ENCODE assay signal across 14 cellular contexts in genomic region chr4:75644095-75644494, GRCh38. TPM values are rescaled to one million over a fixed set of nuclear protein-coding genes. Genes with fewer than 3 reads are reported as not detected.
DNase-seq lines count a peak whose midpoint lies in the region; ATAC-seq and TF ChIP-seq lines count a peak whose summit lies in the region.
"Had no signal": no experiment of that assay in that cellular context is flagged by ENCODE, and none has a peak within 500 bp of the region (broad histone marks: within the 10 kb centered on the region; RNA-seq: fewer than 3 reads in every experiment).

No MANE protein-coding gene starts in this region.

- H4K20me1 ChIP-seq in MM.1S (ENCODE audit: insufficient read depth, low read length): 0 out of 2 replicates have a peak, but pooled peaks cover 4% of the 10 kb centered on the region

- peaks cover 3% of the 10 kb centered on the region for H3K4me1 Mint-ChIP-seq in activated B cell treated with CpG ODN at 0.5 μM for 24 hours
- no peaks in the 10 kb centered on the region for H3K4me1 Mint-ChIP-seq in natural killer cell

- DNase-seq in SIG-M5 treated with dmso at 0.1 percent for 504 hours (lab: John Stamatoyannopoulos, UW; ENCODE audit: unreplicated experiment) (peak; percentile 20), SIG-M5 (lab: John Stamatoyannopoulos, UW) (no peak), HL-60 (ENCODE audit: low read depth in 1 of 2, low spot score in 1 of 2) (peak in 1 of 2 experiments; percentile 33), activated B cell treated with CpG ODN at 0.5 μM for 24 hours (no peak), natural killer cell (no peak), GF-D8 (lab: John Stamatoyannopoulos, UW) (no peak), MM.1S (no peak)
- DNase-seq: 8988T, C1 segment of cervical spinal cord, DMS79 treated with DMSO at 0.1 percent for 48 hours, NCI-H2107, NCI-H748 treated with DMSO at 0.1 percent for 48 hours had no signal

- CTCF ChIA-PET in activated B cell treated with CpG ODN at 0.5 μM for 24 hours (lab: Charles Lee): no interaction called here

- H3K27me3 ChIP-seq in HL-60 (ENCODE audit: insufficient read depth, poor library complexity, severe bottlenecking): no peaks in the 10 kb centered on the region
- H3K27me3 ChIP-seq in MM.1S (replicated peaks; ENCODE audit: insufficient read depth, low read length): no peaks in the 10 kb centered on the region
- H3K27me3 ChIP-seq: tibial nerve had no signal

- H3K36me3 ChIP-seq in MM.1S (replicated peaks; ENCODE audit: insufficient read depth, low read length): peaks cover 18% of the 10 kb centered on the region

- H3K4me1 ChIP-seq in MM.1S (ENCODE audit: low read length): no peaks in the 10 kb centered on the region
- H3K4me1 ChIP-seq: tibial nerve had no signal

- intact Hi-C loops in activated B cell treated with CpG ODN at 0.5 μM for 24 hours (cut with micrococcal nuclease) (no loop called here), natural killer cell (cut with micrococcal nuclease) (no loop called here)

- H3K4me3 ChIP-seq in HL-60 (replicated peaks; ENCODE audit: insufficient read depth, low read length) (no peak overlapping the region), MM.1S (ENCODE audit: low read length) (no peak overlapping the region)
- H3K4me3 ChIP-seq: tibial nerve had no signal

- H3K4me2 ChIP-seq in MM.1S (ENCODE audit: low read depth, low read length): no peak overlapping the region

- H3K9me3 Mint-ChIP-seq in activated B cell treated with CpG ODN at 0.5 μM for 24 hours (no peaks in the 10 kb centered on the region), natural killer cell (no peaks in the 10 kb centered on the region)

- H3K9me3 ChIP-seq in MM.1S (replicated peaks; ENCODE audit: insufficient read depth, low read length): no peaks in the 10 kb centered on the region
- H3K9me3 ChIP-seq: tibial nerve had no signal

- no peak for TF ChIP-seq CTCF in HL-60 (IDR thresholded peaks at IDR 0.05; ENCODE audit: insufficient read depth, low read length)
- TF ChIP-seq CTCF in activated B cell treated with CpG ODN at 0.5 μM for 24 hours (IDR thresholded peaks at IDR 0.05): no peak
- no peak for TF ChIP-seq CTCF in natural killer cell (IDR thresholded peaks at IDR 0.05)
- no peak for TF ChIP-seq CTCF in MM.1S (IDR thresholded peaks at IDR 0.05; ENCODE audit: low read length)

- POLR2A ChIA-PET in activated B cell treated with CpG ODN at 0.5 μM for 24 hours (lab: Charles Lee): interaction anchor here (1.4 kb wide), 1 partner anchor 80 kb away, joined by 6 read pairs; the partner anchor contains the start of gene USO1

- no peaks in the 10 kb centered on the region for H3F3A ChIP-seq in MM.1S (ENCODE audit: insufficient read depth, low read length)

- H3K9ac ChIP-seq in MM.1S (ENCODE audit: low read length): no peak overlapping the region

- ATAC-seq in activated B cell treated with CpG ODN at 0.5 μM for 24 hours (ENCODE audit: low read depth) (no peak), natural killer cell (no peak), HG03457 (IDR thresholded peaks at IDR 0.05; ENCODE audit: unreplicated experiment) (no peak)

- H3K36me3 Mint-ChIP-seq in activated B cell treated with CpG ODN at 0.5 μM for 24 hours (ENCODE audit: low read depth): peaks cover 78% of the 10 kb centered on the region
- H3K36me3 Mint-ChIP-seq in natural killer cell: peaks cover 14% of the 10 kb centered on the region

- H3K4me3 Mint-ChIP-seq in activated B cell treated with CpG ODN at 0.5 μM for 24 hours (no peak overlapping the region), natural killer cell (no peak overlapping the region)

- peak overlapping the region; percentile 10; the same call in 1 of the 2 replicates for H3K27ac ChIP-seq in HL-60 (replicated peaks)
- H3K27ac ChIP-seq in MM.1S (ENCODE audit: low read length): no peak overlapping the region
- H3K27ac ChIP-seq: tibial nerve had no signal

- no peaks in the 10 kb centered on the region for H3K9me2 ChIP-seq in MM.1S (replicated peaks; ENCODE audit: insufficient read depth, low read length)

- H3K27ac Mint-ChIP-seq in activated B cell treated with CpG ODN at 0.5 μM for 24 hours (peak overlapping the region; percentile 22), natural killer cell (peak overlapping the region; percentile 3 to 52)

- H3K79me2 ChIP-seq in MM.1S (ENCODE audit: low read length): 0 out of 2 replicates have a peak, but pooled peaks cover 8% of the 10 kb centered on the region

- no peaks in the 10 kb centered on the region for H3K27me3 Mint-ChIP-seq in activated B cell treated with CpG ODN at 0.5 μM for 24 hours
- H3K27me3 Mint-ChIP-seq in natural killer cell (ENCODE audit: low read depth in 2 of 2): no peaks in the 10 kb centered on the region

- no peak overlapping the region for H2AFZ ChIP-seq in MM.1S (ENCODE audit: low read length)

RNA-seq across cellular contexts. Expression of gene CDKL2, which starts 13.8 kb away (rescaled TPM):
- total RNA-seq in activated B cell treated with CpG ODN at 0.5 μM for 24 hours (not detected in 2 replicates), natural killer cell (under 1 TPM; 0.19 to 0.63 (median 0.32) TPM)

RNA-seq across cellular contexts. Expression of gene G3BP2, which starts 29.1 kb away (rescaled TPM):
- total RNA-seq in activated B cell treated with CpG ODN at 0.5 μM for 24 hours (98.2 and 103 TPM in 2 replicates), natural killer cell (100 to 1,000 TPM; 204 to 233 (median 214) TPM)
